In the genomic region with DNA sequence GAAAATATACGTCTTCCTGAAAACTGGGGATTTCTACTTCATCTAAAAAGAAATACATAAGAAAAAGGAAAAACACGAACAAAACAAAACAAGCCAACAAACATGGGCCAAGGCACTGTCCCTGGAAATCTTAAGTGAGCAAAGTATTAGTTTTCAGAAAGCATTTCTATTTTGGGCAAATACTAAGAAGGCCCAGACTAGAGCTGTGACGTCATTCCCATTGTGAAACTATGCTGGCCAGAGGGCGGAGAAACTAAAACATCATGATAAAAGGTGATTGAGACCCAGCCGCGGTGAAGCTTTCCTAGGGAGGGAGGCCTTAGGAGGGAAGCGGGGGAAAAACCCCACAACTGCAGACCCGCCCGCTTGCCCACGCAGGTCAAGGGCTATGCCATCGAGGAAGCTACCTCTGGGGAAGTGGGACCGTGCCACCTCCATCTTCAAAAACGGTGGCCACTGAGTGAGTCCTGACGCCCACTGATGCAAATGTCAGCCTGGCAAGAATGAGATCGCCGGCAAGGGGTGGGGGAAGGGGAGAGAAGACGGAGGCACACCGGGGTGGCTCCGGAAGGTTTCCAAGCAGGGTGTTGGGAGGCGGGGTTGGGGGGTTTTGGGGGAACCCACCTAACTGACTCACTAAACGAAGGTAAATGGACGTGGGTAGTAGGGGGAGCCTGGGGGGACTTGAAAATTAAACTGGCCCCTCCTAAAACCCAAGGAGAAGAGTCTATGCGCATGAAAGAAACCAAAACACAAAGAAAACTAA, we compare ENCODE assay signal across 8 cellular contexts.
DNase-seq lines count a peak whose midpoint lies in the region; ATAC-seq and TF ChIP-seq lines count a peak whose summit lies in the region.
"Not testable (repeated sequence)": the region's sequence is repeated elsewhere in the genome, so short reads cannot be mapped to it uniquely, and the experiment has no call there.

No MANE protein-coding gene starts in this region.

- CTCF ChIA-PET in CD4-positive, alpha-beta T cell (lab: Charles Lee); HEK293 (lab: Yijun Ruan, JAX); activated CD8-positive, alpha-beta T cell treated with anti-CD3 and anti-CD28 coated beads for 36 hours (lab: Charles Lee): not testable (repeated sequence)

- H3K4me2 ChIP-seq in parathyroid adenoma (ENCODE audit: low read length), result peak overlapping the region; percentile 22

- intact Hi-C loops in CD4-positive, alpha-beta T cell (cut with DNase I, micrococcal nuclease); activated CD8-positive, alpha-beta T cell treated with anti-CD3 and anti-CD28 coated beads for 36 hours (cut with micrococcal nuclease): not testable (repeated sequence)

- POLR2A ChIA-PET in CD4-positive, alpha-beta T cell (lab: Charles Lee); HEK293 (lab: Yijun Ruan, JAX); activated CD8-positive, alpha-beta T cell treated with anti-CD3 and anti-CD28 coated beads for 36 hours (lab: Charles Lee): not testable (repeated sequence)

- H3K79me2 ChIP-seq in parathyroid adenoma, result not testable (repeated sequence)

- H3K4me1 ChIP-seq in HEK293 (ENCODE audit: control insufficient read depth, insufficient read depth, low read length); endodermal cell (ENCODE audit: control insufficient read depth, insufficient read depth, low read length); parathyroid adenoma: not testable (repeated sequence)

- H3K4me3 ChIP-seq in HEK293 (ENCODE audit: low read depth, low read length); endodermal cell (ENCODE audit: low read length); parathyroid adenoma (ENCODE audit: low read depth, low read length): not testable (repeated sequence)

- H3K27ac ChIP-seq in CD4-positive, alpha-beta T cell (ENCODE audit: low read depth, low read length); HEK293 (ENCODE audit: extremely low read depth, low read depth, low read length); endodermal cell (ENCODE audit: low read depth, low read length); parathyroid adenoma: not testable (repeated sequence)

- not testable (repeated sequence) for ATAC-seq in CD4-positive, alpha-beta T cell (ENCODE audit: poor library complexity)
- ATAC-seq in activated CD8-positive, alpha-beta T cell treated with anti-CD3 and anti-CD28 coated beads for 36 hours, result peak; percentile 80
- ATAC-seq in activated T-helper 17 cell treated with anti-CD3 and anti-CD28 coated beads, Interleukin-2, amount 50 U/mL, for 72 hours (replicated peaks), result peak; percentile 68

- not testable (repeated sequence) for H3K9me3 ChIP-seq in CD4-positive, alpha-beta T cell (ENCODE audit: control insufficient read depth, low read length); HEK293 (ENCODE audit: control insufficient read depth, insufficient read depth, low read depth, low read length); parathyroid adenoma (ENCODE audit: control insufficient read depth, low read length)
- peaks cover 37% of the 10 kb centered on the region for H3K9me3 ChIP-seq in endodermal cell (ENCODE audit: control insufficient read depth, low read length)

- H3K36me3 ChIP-seq in HEK293 (ENCODE audit: control insufficient read depth in 2 of 2, insufficient read depth in 1 of 2, low read length in 2 of 2); endodermal cell (ENCODE audit: control insufficient read depth, insufficient read depth, low read length); parathyroid adenoma (ENCODE audit: control insufficient read depth, insufficient read depth, low read length): not testable (repeated sequence)

- not testable (repeated sequence) for H3K4me1 Mint-ChIP-seq in CD4-positive, alpha-beta T cell (ENCODE audit: low read depth); endodermal cell
- peaks cover 13% of the 10 kb centered on the region for H3K4me1 Mint-ChIP-seq in T-helper 1 cell treated with Interleukin-12 subunit alpha and Interleukin-12 subunit beta and Interleukin-4 antibody, amounts not matched to agents 30 μg/mL and 1 μg/mL, for 36 hours (ENCODE audit: low read depth)
- peaks cover 32% of the 10 kb centered on the region for H3K4me1 Mint-ChIP-seq in activated CD8-positive, alpha-beta T cell treated with anti-CD3 and anti-CD28 coated beads for 36 hours (ENCODE audit: low read depth)
- H3K4me1 Mint-ChIP-seq in activated T-helper 17 cell treated with anti-CD3 and anti-CD28 coated beads, Interleukin-2, amount 50 U/mL, for 72 hours, result peaks cover 20% of the 10 kb centered on the region

- H3K4me3 Mint-ChIP-seq in CD4-positive, alpha-beta T cell, result peak overlapping the region; percentile 66
- H3K4me3 Mint-ChIP-seq in T-helper 1 cell treated with Interleukin-12 subunit alpha and Interleukin-12 subunit beta and Interleukin-4 antibody, amounts not matched to agents 30 μg/mL and 1 μg/mL, for 36 hours, result peak overlapping the region; percentile 53
- peak overlapping the region; percentile 56 for H3K4me3 Mint-ChIP-seq in activated CD8-positive, alpha-beta T cell treated with anti-CD3 and anti-CD28 coated beads for 36 hours
- H3K4me3 Mint-ChIP-seq in activated T-helper 17 cell treated with anti-CD3 and anti-CD28 coated beads, Interleukin-2, amount 50 U/mL, for 72 hours, result peak overlapping the region; percentile 78
- peak overlapping the region; percentile 38 for H3K4me3 Mint-ChIP-seq in endodermal cell

- H3K27me3 ChIP-seq in CD4-positive, alpha-beta T cell (ENCODE audit: control insufficient read depth, insufficient read depth, low read length); endodermal cell (ENCODE audit: control insufficient read depth, insufficient read depth, low read length, poor library complexity, severe bottlenecking); parathyroid adenoma (ENCODE audit: control insufficient read depth, insufficient read depth, low read length): not testable (repeated sequence)

- H2AFZ ChIP-seq in parathyroid adenoma, result not testable (repeated sequence)

- H3K27ac Mint-ChIP-seq in CD4-positive, alpha-beta T cell, result peak overlapping the region; percentile 28
- H3K27ac Mint-ChIP-seq in T-helper 1 cell treated with Interleukin-12 subunit alpha and Interleukin-12 subunit beta and Interleukin-4 antibody, amounts not matched to agents 30 μg/mL and 1 μg/mL, for 36 hours, result peak overlapping the region; percentile 87
- peak overlapping the region; percentile 97 for H3K27ac Mint-ChIP-seq in activated CD8-positive, alpha-beta T cell treated with anti-CD3 and anti-CD28 coated beads for 36 hours
- H3K27ac Mint-ChIP-seq in activated T-helper 17 cell treated with anti-CD3 and anti-CD28 coated beads, Interleukin-2, amount 50 U/mL, for 72 hours, result peak overlapping the region; percentile 95
- not testable (repeated sequence) for H3K27ac Mint-ChIP-seq in endodermal cell

- not testable (repeated sequence) for H3K36me3 Mint-ChIP-seq in CD4-positive, alpha-beta T cell (ENCODE audit: low read depth); activated CD8-positive, alpha-beta T cell treated with anti-CD3 and anti-CD28 coated beads for 36 hours (ENCODE audit: low read depth); activated T-helper 17 cell treated with anti-CD3 and anti-CD28 coated beads, Interleukin-2, amount 50 U/mL, for 72 hours (ENCODE audit: low read depth); endodermal cell (ENCODE audit: low read depth)
- peaks cover 11% of the 10 kb centered on the region for H3K36me3 Mint-ChIP-seq in T-helper 1 cell treated with Interleukin-12 subunit alpha and Interleukin-12 subunit beta and Interleukin-4 antibody, amounts not matched to agents 30 μg/mL and 1 μg/mL, for 36 hours (ENCODE audit: low read depth)

- 87 to 92% methylated on average over 10 to 17 of the region's 23 CpGs for WGBS in endodermal cell (ENCODE audit: insufficient coverage in 1 of 2, insufficient read length in 1 of 2), 2 experiments

- not testable (repeated sequence) for DNase-seq in CD4-positive, alpha-beta T cell; endodermal cell
- DNase-seq in activated CD8-positive, alpha-beta T cell treated with anti-CD3 and anti-CD28 coated beads for 36 hours, result peak; percentile 82
- DNase-seq in stimulated activated CD8-positive, alpha-beta memory T cell treated with anti-CD3 and anti-CD28 coated beads, Interleukin-7, amount 100 ng/mL, for 4 hours (ENCODE audit: low read depth in 2 of 2), result peak; percentile 18 to 33

- not testable (repeated sequence) for TF ChIP-seq CTCF in CD4-positive, alpha-beta T cell (IDR thresholded peaks at IDR 0.05); HEK293 (tag by site-specific recombination; IDR thresholded peaks at IDR 0.05); activated CD8-positive, alpha-beta T cell treated with anti-CD3 and anti-CD28 coated beads for 36 hours (IDR thresholded peaks at IDR 0.05); endodermal cell (conservative IDR thresholded peaks at IDR 0.05); parathyroid adenoma (IDR thresholded peaks at IDR 0.05)

- not testable (repeated sequence) for H3K27me3 Mint-ChIP-seq in CD4-positive, alpha-beta T cell; T-helper 1 cell treated with Interleukin-12 subunit alpha and Interleukin-12 subunit beta and Interleukin-4 antibody, amounts not matched to agents 30 μg/mL and 1 μg/mL, for 36 hours (ENCODE audit: low read depth); activated CD8-positive, alpha-beta T cell treated with anti-CD3 and anti-CD28 coated beads for 36 hours; endodermal cell (ENCODE audit: insufficient read depth)
- peaks cover 15% of the 10 kb centered on the region for H3K27me3 Mint-ChIP-seq in activated T-helper 17 cell treated with anti-CD3 and anti-CD28 coated beads, Interleukin-2, amount 50 U/mL, for 72 hours

- not testable (repeated sequence) for H3K9ac ChIP-seq in endodermal cell (ENCODE audit: extremely low read depth, low read length, poor library complexity, severe bottlenecking); parathyroid adenoma

- peaks cover 19% of the 10 kb centered on the region for H3K9me3 Mint-ChIP-seq in CD4-positive, alpha-beta T cell
- peaks cover 49% of the 10 kb centered on the region for H3K9me3 Mint-ChIP-seq in T-helper 1 cell treated with Interleukin-12 subunit alpha and Interleukin-12 subunit beta and Interleukin-4 antibody, amounts not matched to agents 30 μg/mL and 1 μg/mL, for 36 hours
- H3K9me3 Mint-ChIP-seq in activated CD8-positive, alpha-beta T cell treated with anti-CD3 and anti-CD28 coated beads for 36 hours, result peaks cover 28% of the 10 kb centered on the region
- peaks cover 20% of the 10 kb centered on the region for H3K9me3 Mint-ChIP-seq in activated T-helper 17 cell treated with anti-CD3 and anti-CD28 coated beads, Interleukin-2, amount 50 U/mL, for 72 hours
- H3K9me3 Mint-ChIP-seq in endodermal cell, result peaks cover 93% of the 10 kb centered on the region
